Comparison of ENCODE assay signal across 9 cellular contexts in genomic region chr11:61482513-61482912, GRCh38. TPM values are rescaled to one million over a fixed set of nuclear protein-coding genes. Genes with fewer than 3 reads are reported as not detected.
DNase-seq lines count a peak whose midpoint lies in the region; ATAC-seq and TF ChIP-seq lines count a peak whose summit lies in the region.
"Had no signal": no experiment of that assay in that cellular context is flagged by ENCODE, and none has a peak within 500 bp of the region (broad histone marks: within the 10 kb centered on the region; RNA-seq: fewer than 3 reads in every experiment).

No MANE protein-coding gene starts in this region.

- H4K20me1 ChIP-seq in BLaER1 treated with 17β-estradiol and CSF1 and Interleukin-3, amounts not matched to agents 10 nM and 100 nM: peaks cover 5 to 64% (median 28%) of the 10 kb centered on the region in 11 experiments; a peak in 17 of 22 replicates
- H4K20me1 ChIP-seq in KMS-11 (ENCODE audit: insufficient read depth): no peaks in the 10 kb centered on the region

- H3K4me2 ChIP-seq in BLaER1 treated with 17β-estradiol and CSF1 and Interleukin-3, amounts not matched to agents 10 nM and 100 nM: peak overlapping the region in 9 of 11 experiments; percentile 68 to 95 (median 80); a peak in 18 of 22 replicates
- H3K4me2 ChIP-seq in KMS-11: no peak overlapping the region

- no peak for TF ChIP-seq POLR2A in prostate gland (IDR thresholded peaks at IDR 0.05)

- H3K4me1 ChIP-seq in BLaER1 treated with 17β-estradiol and CSF1 and Interleukin-3, amounts not matched to agents 10 nM and 100 nM: peaks cover 19 to 51% (median 34%) of the 10 kb centered on the region in 10 experiments; a peak in 19 of 20 replicates
- H3K4me1 ChIP-seq in KMS-11 (ENCODE audit: low read depth, poor library complexity, severe bottlenecking) (no peaks in the 10 kb centered on the region), adipocyte (ENCODE audit: control insufficient read depth, insufficient read depth, low read length) (peaks cover 1% of the 10 kb centered on the region), prostate gland (replicated peaks) (no peaks in the 10 kb centered on the region)

- H3K4me3 ChIP-seq in BLaER1 treated with 17β-estradiol and CSF1 and Interleukin-3, amounts not matched to agents 10 nM and 100 nM: no peak overlapping the region
- H3K4me3 ChIP-seq in KMS-11 (IDR thresholded peaks at IDR 0.05; ENCODE audit: insufficient read depth, low read depth, low read length): no peak overlapping the region
- H3K4me3 ChIP-seq in adipocyte (ENCODE audit: low read length): no peak overlapping the region
- H3K4me3 ChIP-seq in prostate gland: no peak overlapping the region

- TF ChIP-seq CTCF in KMS-11 (conservative IDR thresholded peaks at IDR 0.05; ENCODE audit: low read depth, low read length) (peak; percentile 45; the same call in 1 of the 2 replicates), natural killer cell (IDR thresholded peaks at IDR 0.05) (peak; percentile 25), prostate gland (IDR thresholded peaks at IDR 0.05) (peak in 1 of 4 experiments; percentile 17)

- H2AFZ ChIP-seq in KMS-11 (ENCODE audit: low read depth): no peak overlapping the region

- no peaks in the 10 kb centered on the region for H3K9me3 Mint-ChIP-seq in natural killer cell
- H3K9me3 Mint-ChIP-seq: dendritic cell treated with granulocyte-macrophage colony-stimulating factor and Interleukin-4, amounts not matched to agents 40 ng/mL and 50 ng/mL, for 4 days had no signal

- H3K9ac ChIP-seq in BLaER1 treated with 17β-estradiol and CSF1 and Interleukin-3, amounts not matched to agents 10 nM and 100 nM: peak overlapping the region in 1 of 11 experiments; percentile 38; a peak in 1 of 22 replicates
- H3K9ac ChIP-seq in KMS-11 (no peak overlapping the region), adipocyte (ENCODE audit: low read length) (no peak overlapping the region)

- H3K36me3 ChIP-seq in BLaER1 treated with 17β-estradiol and CSF1 and Interleukin-3, amounts not matched to agents 10 nM and 100 nM: no peaks in the 10 kb centered on the region
- H3K36me3 ChIP-seq in KMS-11 (ENCODE audit: insufficient read depth) (no peaks in the 10 kb centered on the region), adipocyte (ENCODE audit: control insufficient read depth, insufficient read depth, low read length, severe bottlenecking) (no peaks in the 10 kb centered on the region), prostate gland (no peaks in the 10 kb centered on the region)

- no peak overlapping the region for H3K4me3 Mint-ChIP-seq in natural killer cell
- H3K4me3 Mint-ChIP-seq: dendritic cell treated with granulocyte-macrophage colony-stimulating factor and Interleukin-4, amounts not matched to agents 40 ng/mL and 50 ng/mL, for 4 days had no signal

- no peaks in the 10 kb centered on the region for H3K79me2 ChIP-seq in KMS-11 (ENCODE audit: insufficient read depth, low read depth)

- intact Hi-C loops in natural killer cell (cut with micrococcal nuclease): no loop called here
- intact Hi-C loops in head of caudate nucleus (cut with DNase I): no loop called here
- intact Hi-C loops in prostate gland (cut with DNase I): no loop called here

- DNase-seq in adipocyte (ENCODE audit: low read depth) (peak; percentile 37), natural killer cell (no peak), glomerular visceral epithelial cell (ENCODE audit: extremely low spot score) (no peak), head of caudate nucleus (no peak), NCI-H524 (lab: John Stamatoyannopoulos, UW) (no peak), prostate gland (ENCODE audit: low spot score) (no peak)

- H3K27me3 Mint-ChIP-seq in natural killer cell (ENCODE audit: low read depth in 2 of 2): peaks cover 0 to 3% of the 10 kb centered on the region in 2 donors

- H3K9me3 ChIP-seq in BLaER1 treated with 17β-estradiol and CSF1 and Interleukin-3, amounts not matched to agents 10 nM and 100 nM (replicated peaks in 1 of 11): no peaks in the 10 kb centered on the region
- H3K9me3 ChIP-seq in adipocyte (ENCODE audit: control insufficient read depth, low read length) (peaks cover 3% of the 10 kb centered on the region), prostate gland (no peaks in the 10 kb centered on the region)

- WGBS in prostate gland: 33% methylated on average over 5 of the region's 7 CpGs

- peaks cover 0 to 6% of the 10 kb centered on the region in 2 donors for H3K4me1 Mint-ChIP-seq in natural killer cell

- H3K27ac ChIP-seq in BLaER1 treated with 17β-estradiol and CSF1 and Interleukin-3, amounts not matched to agents 10 nM and 100 nM: no peak overlapping the region; a peak in 1 of 22 replicates
- H3K27ac ChIP-seq in KMS-11 (no peak overlapping the region), prostate gland (no peak overlapping the region)

- no peaks in the 10 kb centered on the region for H3K27me3 ChIP-seq in BLaER1 treated with 17β-estradiol and CSF1 and Interleukin-3, amounts not matched to agents 10 nM and 100 nM
- peaks cover 71% of the 10 kb centered on the region for H3K27me3 ChIP-seq in KMS-11 (ENCODE audit: insufficient read depth, low read depth)
- peaks cover 21% of the 10 kb centered on the region for H3K27me3 ChIP-seq in adipocyte (replicated peaks; ENCODE audit: control insufficient read depth, insufficient read depth, low read length)
- H3K27me3 ChIP-seq in prostate gland (replicated peaks; ENCODE audit: insufficient read depth): no peaks in the 10 kb centered on the region

- peak in 1 of 3 donors; percentile 45 for ATAC-seq in natural killer cell

- H3K36me3 Mint-ChIP-seq in natural killer cell: no peaks in the 10 kb centered on the region

- H3K27ac Mint-ChIP-seq in natural killer cell: no peak overlapping the region
- H3K27ac Mint-ChIP-seq: dendritic cell treated with granulocyte-macrophage colony-stimulating factor and Interleukin-4, amounts not matched to agents 40 ng/mL and 50 ng/mL, for 4 days had no signal

RNA-seq across cellular contexts. Expression of gene LRRC10B, which starts 26.0 kb away (rescaled TPM):
- total RNA-seq in natural killer cell (not detected), prostate gland (1 to 10 TPM in 1 of 2 donors, under 1 TPM in 1; 0.09 to 1.2 TPM)

RNA-seq across cellular contexts. Expression of gene SDHAF2, which starts 52.6 kb away (rescaled TPM):
- total RNA-seq in natural killer cell (10 to 100 TPM; 40.2 to 50.4 (median 40.8) TPM), prostate gland (10 to 100 TPM; 24.6 to 59.4 TPM)

RNA-seq across cellular contexts. Expression of gene CPSF7, which starts 52.7 kb away (rescaled TPM):
- total RNA-seq in natural killer cell (100 to 1,000 TPM in 2 of 3 donors, 10 to 100 TPM in 1; 99.5 to 120 (median 104) TPM), prostate gland (10 to 100 TPM; 44.7 to 66.8 TPM)
